In genomic region chr20:17856024-17856564, GRCh38 we compare ENCODE assay signal across 1 cellular context.
A peak's percentile ranks its signal among the peaks of the same experiment; 100 is the strongest.
TF ChIP-seq lines count a peak whose summit lies in the region.

No MANE protein-coding gene starts in this region.

TF ChIP-seq in HepG2, 621 proteins besides CTCF, POLR2A, EP300 and RAD21 (continued from another document and continues in another):
- TF ChIP-seq SP140L (CRISPR knock-in tag; IDR thresholded peaks at IDR 0.05; ENCODE audit: borderline replicate concordance) = 0 out of 2 replicates have a peak, but pooled peaks have one; percentile 84
- TF ChIP-seq PCBP1 (IDR thresholded peaks at IDR 0.05; ENCODE audit: borderline replicate concordance, low read depth, low read length) = peak; percentile 95
- peak; percentile 63; the same call in 1 of the 2 replicates for TF ChIP-seq ZFP1 (CRISPR knock-in tag; IDR thresholded peaks at IDR 0.05)
- TF ChIP-seq ZNF83 (CRISPR knock-in tag; IDR thresholded peaks at IDR 0.05; ENCODE audit: borderline replicate concordance) = no peak
- peak; percentile 48; the same call in 1 of the 2 replicates for TF ChIP-seq ADNP (CRISPR knock-in tag; IDR thresholded peaks at IDR 0.05)
- 0 out of 2 replicates have a peak, but pooled peaks have one; percentile 36 for TF ChIP-seq ZNF761 (CRISPR knock-in tag; conservative IDR thresholded peaks at IDR 0.05)
- TF ChIP-seq KDM5A (IDR thresholded peaks at IDR 0.05; ENCODE audit: borderline replicate concordance, low read length) = no peak
- peak; percentile 83; the same call in 1 of the 2 replicates for TF ChIP-seq MED13 (CRISPR knock-in tag; IDR thresholded peaks at IDR 0.05)
- TF ChIP-seq MEF2D (CRISPR knock-in tag; IDR thresholded peaks at IDR 0.05) = peak; percentile 61; the same call in 1 of the 2 replicates
- peak; percentile 88 for TF ChIP-seq NR2F6 (IDR thresholded peaks at IDR 0.05)
- TF ChIP-seq NR2F6 (CRISPR knock-in tag; IDR thresholded peaks at IDR 0.05) = peak; percentile 92
- TF ChIP-seq TCF7 (IDR thresholded peaks at IDR 0.05; ENCODE audit: low read depth) = peak; percentile 30; the same call in 1 of the 2 replicates
- peak; percentile 40; the same call in 1 of the 2 replicates for TF ChIP-seq POLR2AphosphoS5 (IDR thresholded peaks at IDR 0.05; ENCODE audit: low read depth, low read length)
- no peak for TF ChIP-seq ZHX2 (IDR thresholded peaks at IDR 0.05; ENCODE audit: low read depth)
- TF ChIP-seq ZHX2 (CRISPR knock-in tag; IDR thresholded peaks at IDR 0.05; ENCODE audit: borderline replicate concordance) = no peak
- peak; percentile 74 for TF ChIP-seq CCAR2 (optimal IDR thresholded peaks at IDR 0.05; ENCODE audit: low read depth, low read length)
- TF ChIP-seq PLSCR1 (CRISPR knock-in tag; IDR thresholded peaks at IDR 0.05; ENCODE audit: borderline replicate concordance) = no peak
- peak; percentile 84 for TF ChIP-seq HOXD1 (CRISPR knock-in tag; IDR thresholded peaks at IDR 0.05)
- TF ChIP-seq RCOR2 (CRISPR knock-in tag; IDR thresholded peaks at IDR 0.05) = peak; percentile 94
- peak; percentile 99 for TF ChIP-seq ZBTB7B (CRISPR knock-in tag; IDR thresholded peaks at IDR 0.05)
- peak; percentile 81; the same call in 1 of the 2 replicates for TF ChIP-seq HMGXB3 (CRISPR knock-in tag; IDR thresholded peaks at IDR 0.05; ENCODE audit: borderline replicate concordance)
- no peak for TF ChIP-seq ZNF329 (CRISPR knock-in tag; IDR thresholded peaks at IDR 0.05; ENCODE audit: low read depth)
- peak; percentile 52; the same call in 1 of the 2 replicates for TF ChIP-seq TFDP1 (CRISPR knock-in tag; IDR thresholded peaks at IDR 0.05; ENCODE audit: borderline replicate concordance)
- no peak for TF ChIP-seq MTF2 (CRISPR knock-in tag; IDR thresholded peaks at IDR 0.05; ENCODE audit: borderline replicate concordance)
- no peak for TF ChIP-seq NAIF1 (CRISPR knock-in tag; IDR thresholded peaks at IDR 0.05; ENCODE audit: borderline replicate concordance)
- peak; percentile 78 for TF ChIP-seq HDAC1 (CRISPR knock-in tag; IDR thresholded peaks at IDR 0.05)
- TF ChIP-seq NR2F1 (CRISPR knock-in tag; IDR thresholded peaks at IDR 0.05) = peak; percentile 33 to 51; a peak in 2 of 4 replicates
- TF ChIP-seq MBD4 (IDR thresholded peaks at IDR 0.05; ENCODE audit: borderline replicate concordance, low read length) = no peak
- TF ChIP-seq MEIS2 (CRISPR knock-in tag; IDR thresholded peaks at IDR 0.05) = peak; percentile 83
- peak; percentile 88; the same call in 2 of the 3 replicates for TF ChIP-seq MXI1 (IDR thresholded peaks at IDR 0.05; ENCODE audit: borderline replicate concordance, low read depth, low read length)
- TF ChIP-seq MIER3 (CRISPR knock-in tag; IDR thresholded peaks at IDR 0.05; ENCODE audit: borderline replicate concordance) = peak; percentile 88; the same call in 1 of the 2 replicates
- no peak for TF ChIP-seq ATM (IDR thresholded peaks at IDR 0.05; ENCODE audit: borderline replicate concordance)
- peak; percentile 97 for TF ChIP-seq TFAP4 (IDR thresholded peaks at IDR 0.05; ENCODE audit: borderline replicate concordance, low read depth)
- peak; percentile 54; the same call in 1 of the 2 replicates for TF ChIP-seq POGZ (CRISPR knock-in tag; IDR thresholded peaks at IDR 0.05)
- TF ChIP-seq DR1 (CRISPR knock-in tag; IDR thresholded peaks at IDR 0.05) = no peak
- peak; percentile 62 for TF ChIP-seq ZNF263 (CRISPR knock-in tag; IDR thresholded peaks at IDR 0.05)
- peak; percentile 76 for TF ChIP-seq KAT8 (CRISPR knock-in tag; IDR thresholded peaks at IDR 0.05)
- no peak for TF ChIP-seq ZNF33A (CRISPR knock-in tag; IDR thresholded peaks at IDR 0.05; ENCODE audit: borderline replicate concordance)
- peak; percentile 86 for TF ChIP-seq HOXA3 (CRISPR knock-in tag; IDR thresholded peaks at IDR 0.05)
- TF ChIP-seq NFE2 (CRISPR knock-in tag; IDR thresholded peaks at IDR 0.05) = no peak
- TF ChIP-seq MXD4 (CRISPR knock-in tag; IDR thresholded peaks at IDR 0.05) = peak; percentile 93
- no peak for TF ChIP-seq SOX6 (IDR thresholded peaks at IDR 0.05)
- TF ChIP-seq SOX6 (CRISPR knock-in tag; IDR thresholded peaks at IDR 0.05) = peak; percentile 99
- no peak for TF ChIP-seq RBM39 (IDR thresholded peaks at IDR 0.05; ENCODE audit: low read depth, low read length, poor library complexity, severe bottlenecking)
- no peak for TF ChIP-seq IKZF1 (IDR thresholded peaks at IDR 0.05)
- peak; percentile 90 for TF ChIP-seq ERF (CRISPR knock-in tag; IDR thresholded peaks at IDR 0.05)
- peak; percentile 36; the same call in 1 of the 2 replicates for TF ChIP-seq ATF3 (CRISPR knock-in tag; IDR thresholded peaks at IDR 0.05)
- peak; percentile 66 for TF ChIP-seq ZFX (CRISPR knock-in tag; IDR thresholded peaks at IDR 0.05; ENCODE audit: low read depth)
- peak; percentile 66 for TF ChIP-seq ZNF574 (CRISPR knock-in tag; IDR thresholded peaks at IDR 0.05)
- TF ChIP-seq ZNF740 (CRISPR knock-in tag; IDR thresholded peaks at IDR 0.05) = no peak
- no peak for TF ChIP-seq ZSCAN12 (CRISPR knock-in tag; IDR thresholded peaks at IDR 0.05)
- peak; percentile 93 for TF ChIP-seq ZNF788 (CRISPR knock-in tag; IDR thresholded peaks at IDR 0.05; ENCODE audit: borderline replicate concordance)
- no peak for TF ChIP-seq NR1H2 (CRISPR knock-in tag; IDR thresholded peaks at IDR 0.05; ENCODE audit: borderline replicate concordance, low read depth)
- peak; percentile 47; the same call in 1 of the 2 replicates for TF ChIP-seq AHR (CRISPR knock-in tag; IDR thresholded peaks at IDR 0.05)
- 0 out of 2 replicates have a peak, but pooled peaks have one; percentile 69 for TF ChIP-seq ZFP37 (CRISPR knock-in tag; IDR thresholded peaks at IDR 0.05; ENCODE audit: borderline replicate concordance)
